In genomic region chr5:31774779-31775178, GRCh38 we compare ENCODE assay signal across 24 cellular contexts.
A peak's percentile ranks its signal among the peaks of the same experiment; 100 is the strongest.
DNase-seq lines count a peak whose midpoint lies in the region; ATAC-seq and TF ChIP-seq lines count a peak whose summit lies in the region.
"Had no signal": no experiment of that assay in that cellular context is flagged by ENCODE, and none has a peak within 500 bp of the region (broad histone marks: within the 10 kb centered on the region; RNA-seq: fewer than 3 reads in every experiment).

No MANE protein-coding gene starts in this region.

- no peaks in the 10 kb centered on the region for H3K27me3 Mint-ChIP-seq in activated T-helper 1 cell treated with anti-CD3 and anti-CD28 coated beads, Interleukin-12 subunit alpha, Interleukin-12 subunit beta, Interleukin-2, Interleukin-4 antibody, amounts not matched to agents 30 ng/mL and 10 ng/mL and 1 ng/mL, durations not matched to agents 14 hours and 24 hours and 36 hours (ENCODE audit: insufficient read depth)
- H3K27me3 Mint-ChIP-seq in activated CD4-positive, alpha-beta T cell treated with anti-CD3 and anti-CD28 coated beads, Interleukin-2, amount 10 ng/mL, durations not matched to agents 7 days and 5 days, result no peaks in the 10 kb centered on the region
- H3K27me3 Mint-ChIP-seq in CD14-positive monocyte (ENCODE audit: low read depth in 3 of 3), result peaks cover 0 to 4% (median 0%) of the 10 kb centered on the region in 3 donors
- H3K27me3 Mint-ChIP-seq: activated CD4-positive, alpha-beta memory T cell treated with anti-CD3 and anti-CD28 coated beads, Interleukin-2, amount 10 ng/mL, durations not matched to agents 7 days and 5 days; dendritic cell treated with granulocyte-macrophage colony-stimulating factor and Interleukin-4, amounts not matched to agents 40 ng/mL and 50 ng/mL, for 4 days had no signal

- no peak overlapping the region for H3K4me3 Mint-ChIP-seq in activated T-helper 1 cell treated with anti-CD3 and anti-CD28 coated beads, Interleukin-12 subunit alpha, Interleukin-12 subunit beta, Interleukin-2, Interleukin-4 antibody, amounts not matched to agents 30 ng/mL and 10 ng/mL and 1 ng/mL, durations not matched to agents 14 hours and 24 hours and 36 hours
- no peak overlapping the region for H3K4me3 Mint-ChIP-seq in activated CD4-positive, alpha-beta T cell treated with anti-CD3 and anti-CD28 coated beads, Interleukin-2, amount 10 ng/mL, durations not matched to agents 7 days and 5 days
- no peak overlapping the region for H3K4me3 Mint-ChIP-seq in CD14-positive monocyte
- H3K4me3 Mint-ChIP-seq: activated CD4-positive, alpha-beta memory T cell treated with anti-CD3 and anti-CD28 coated beads, Interleukin-2, amount 10 ng/mL, durations not matched to agents 7 days and 5 days; CD8-positive, alpha-beta T cell; dendritic cell treated with granulocyte-macrophage colony-stimulating factor and Interleukin-4, amounts not matched to agents 40 ng/mL and 50 ng/mL, for 4 days; naive thymus-derived CD8-positive, alpha-beta T cell had no signal

- TF ChIP-seq CTCF in thoracic aorta (IDR thresholded peaks at IDR 0.05) (no peak), CD14-positive monocyte (IDR thresholded peaks at IDR 0.05) (no peak)

- ATAC-seq in left ventricle myocardium superior, result peak; percentile 65
- ATAC-seq in thoracic aorta (ENCODE audit: insufficient number of reproducible peaks, low FRiP score, low read depth), result peak; percentile 30
- ATAC-seq: activated CD4-positive, CD25-positive, alpha-beta regulatory T cell treated with anti-CD3 and anti-CD28 coated beads, Interleukin-2, amount 50 U/mL, for 24 hours; CD8-positive, alpha-beta T cell; naive thymus-derived CD8-positive, alpha-beta T cell; PC-3 had no signal

- no peak overlapping the region for H3K4me3 ChIP-seq in thoracic aorta
- H3K4me3 ChIP-seq: ovary, SJCRH30, thyroid gland had no signal

- intact Hi-C loops in left ventricle myocardium superior (cut with micrococcal nuclease), result no loop called here
- intact Hi-C loops in activated T-helper 1 cell treated with anti-CD3 and anti-CD28 coated beads, Interleukin-12 subunit alpha, Interleukin-12 subunit beta, Interleukin-2, Interleukin-4 antibody, amounts not matched to agents 30 ng/mL and 10 ng/mL and 1 ng/mL, durations not matched to agents 14 hours and 24 hours and 36 hours (cut with micrococcal nuclease), result no loop called here
- intact Hi-C loops in CD14-positive monocyte (cut with micrococcal nuclease), result no loop called here

- POLR2A ChIA-PET in activated CD4-positive, alpha-beta T cell treated with anti-CD3 and anti-CD28 coated beads, Interleukin-2, amount 10 ng/mL, durations not matched to agents 7 days and 5 days (lab: Charles Lee), result interaction anchor here (0.6 kb wide), 1 partner anchor 402 kb away, joined by 6 read pairs; no protein-coding TSS in a partner anchor

- peaks cover 0 to 21% of the 10 kb centered on the region in 2 donors for H3K4me1 ChIP-seq in thoracic aorta (ENCODE audit: control insufficient read depth in 1 of 2, low read depth in 2 of 2)
- H3K4me1 ChIP-seq: SJCRH30, thyroid gland had no signal

- H3K4me1 Mint-ChIP-seq in activated T-helper 1 cell treated with anti-CD3 and anti-CD28 coated beads, Interleukin-12 subunit alpha, Interleukin-12 subunit beta, Interleukin-2, Interleukin-4 antibody, amounts not matched to agents 30 ng/mL and 10 ng/mL and 1 ng/mL, durations not matched to agents 14 hours and 24 hours and 36 hours (ENCODE audit: low read depth), result no peaks in the 10 kb centered on the region
- H3K4me1 Mint-ChIP-seq in activated CD4-positive, alpha-beta T cell treated with anti-CD3 and anti-CD28 coated beads, Interleukin-2, amount 10 ng/mL, durations not matched to agents 7 days and 5 days, result no peaks in the 10 kb centered on the region
- peaks cover 10% of the 10 kb centered on the region for H3K4me1 Mint-ChIP-seq in CD14-positive monocyte

- no peaks in the 10 kb centered on the region for H3K9me3 ChIP-seq in thoracic aorta
- H3K9me3 ChIP-seq: ovary, SJCRH30, thyroid gland had no signal

- CTCF ChIA-PET in activated CD4-positive, alpha-beta T cell treated with anti-CD3 and anti-CD28 coated beads, Interleukin-2, amount 10 ng/mL, durations not matched to agents 7 days and 5 days (lab: Charles Lee), result interaction anchor here (0.6 kb wide), 1 partner anchor 9 kb away, joined by 3 read pairs; no protein-coding TSS in a partner anchor

- H3K36me3 ChIP-seq in thoracic aorta, result no peaks in the 10 kb centered on the region
- H3K36me3 ChIP-seq: ovary, SJCRH30, thyroid gland had no signal

- H3K27ac Mint-ChIP-seq in activated T-helper 1 cell treated with anti-CD3 and anti-CD28 coated beads, Interleukin-12 subunit alpha, Interleukin-12 subunit beta, Interleukin-2, Interleukin-4 antibody, amounts not matched to agents 30 ng/mL and 10 ng/mL and 1 ng/mL, durations not matched to agents 14 hours and 24 hours and 36 hours, result no peak overlapping the region
- no peak overlapping the region for H3K27ac Mint-ChIP-seq in activated CD4-positive, alpha-beta T cell treated with anti-CD3 and anti-CD28 coated beads, Interleukin-2, amount 10 ng/mL, durations not matched to agents 7 days and 5 days
- no peak overlapping the region for H3K27ac Mint-ChIP-seq in CD14-positive monocyte
- H3K27ac Mint-ChIP-seq: activated CD4-positive, alpha-beta memory T cell treated with anti-CD3 and anti-CD28 coated beads, Interleukin-2, amount 10 ng/mL, durations not matched to agents 7 days and 5 days; CD8-positive, alpha-beta T cell; dendritic cell treated with granulocyte-macrophage colony-stimulating factor and Interleukin-4, amounts not matched to agents 40 ng/mL and 50 ng/mL, for 4 days; naive thymus-derived CD8-positive, alpha-beta T cell had no signal

- H3K27me3 ChIP-seq in thoracic aorta (replicated peaks; ENCODE audit: insufficient read depth), result no peaks in the 10 kb centered on the region
- H3K27me3 ChIP-seq: ovary, thyroid gland had no signal

- no peaks in the 10 kb centered on the region for H3K9me3 Mint-ChIP-seq in activated T-helper 1 cell treated with anti-CD3 and anti-CD28 coated beads, Interleukin-12 subunit alpha, Interleukin-12 subunit beta, Interleukin-2, Interleukin-4 antibody, amounts not matched to agents 30 ng/mL and 10 ng/mL and 1 ng/mL, durations not matched to agents 14 hours and 24 hours and 36 hours
- H3K9me3 Mint-ChIP-seq in activated CD4-positive, alpha-beta T cell treated with anti-CD3 and anti-CD28 coated beads, Interleukin-2, amount 10 ng/mL, durations not matched to agents 7 days and 5 days, result no peaks in the 10 kb centered on the region
- peaks cover 17 to 39% (median 30%) of the 10 kb centered on the region in 7 donors for H3K9me3 Mint-ChIP-seq in CD14-positive monocyte
- H3K9me3 Mint-ChIP-seq: activated CD4-positive, alpha-beta memory T cell treated with anti-CD3 and anti-CD28 coated beads, Interleukin-2, amount 10 ng/mL, durations not matched to agents 7 days and 5 days; CD8-positive, alpha-beta T cell had no signal

- H3K36me3 Mint-ChIP-seq in activated T-helper 1 cell treated with anti-CD3 and anti-CD28 coated beads, Interleukin-12 subunit alpha, Interleukin-12 subunit beta, Interleukin-2, Interleukin-4 antibody, amounts not matched to agents 30 ng/mL and 10 ng/mL and 1 ng/mL, durations not matched to agents 14 hours and 24 hours and 36 hours (ENCODE audit: low read depth), result no peaks in the 10 kb centered on the region
- no peaks in the 10 kb centered on the region for H3K36me3 Mint-ChIP-seq in activated CD4-positive, alpha-beta T cell treated with anti-CD3 and anti-CD28 coated beads, Interleukin-2, amount 10 ng/mL, durations not matched to agents 7 days and 5 days (ENCODE audit: low read depth)
- no peaks in the 10 kb centered on the region for H3K36me3 Mint-ChIP-seq in CD14-positive monocyte
- H3K36me3 Mint-ChIP-seq: CD8-positive, alpha-beta T cell; naive thymus-derived CD8-positive, alpha-beta T cell had no signal

- DNase-seq in MV-4-11 (lab: John Stamatoyannopoulos, UW), result peak; percentile 87
- DNase-seq in caudate nucleus (lab: John Stamatoyannopoulos, UW), result no peak
- DNase-seq in left ventricle myocardium superior, result peak; percentile 31
- no peak for DNase-seq in thoracic aorta (ENCODE audit: low spot score)
- no peak for DNase-seq in activated T-helper 1 cell treated with anti-CD3 and anti-CD28 coated beads, Interleukin-12 subunit alpha, Interleukin-12 subunit beta, Interleukin-2, Interleukin-4 antibody, amounts not matched to agents 30 ng/mL and 10 ng/mL and 1 ng/mL, durations not matched to agents 14 hours and 24 hours and 36 hours (ENCODE audit: low spot score)
- no peak for DNase-seq in activated CD4-positive, alpha-beta T cell treated with anti-CD3 and anti-CD28 coated beads, Interleukin-2, amount 10 ng/mL, durations not matched to agents 7 days and 5 days
- no peak for DNase-seq in DMS53 (lab: John Stamatoyannopoulos, UW)
- DNase-seq in CD14-positive monocyte (ENCODE audit: low spot score), result no peak
- DNase-seq: activated CD4-positive, alpha-beta memory T cell treated with anti-CD3 and anti-CD28 coated beads, Interleukin-2, amount 10 ng/mL, durations not matched to agents 7 days and 5 days; activated naive CD4-positive, alpha-beta T cell treated with Interleukin-2 at 50 U/mL for 16 hours; activated T-cell treated with anti-CD3 and anti-CD28 coated beads for 4 hours; amniotic stem cell; CD8-positive, alpha-beta T cell; DMS 273 treated with DMSO at 0.1 percent for 48 hours; naive thymus-derived CD8-positive, alpha-beta T cell; NCI-H82; ovary; PC-3; SJCRH30; stimulated activated CD4-positive, alpha-beta T cell treated with anti-CD3 and anti-CD28 coated beads, Interleukin-4, amount 100 ng/mL, for 4 hours; stimulated activated naive CD4-positive, alpha-beta T cell; thyroid gland had no signal

- H3K27ac ChIP-seq in caudate nucleus (ENCODE audit: low read depth, low read length), result peak overlapping the region; percentile 37
- peak overlapping the region; percentile 36 to 38 for H3K27ac ChIP-seq in thoracic aorta
- H3K27ac ChIP-seq: ovary, SJCRH30, thyroid gland had no signal

Comparison
In these comparisons a context has a peak if more than half of its experiments do, and no peak if none do; other contexts are left out.
1. DNase-seq: peak in MV-4-11 (single experiment) and left ventricle myocardium superior (single experiment); none in caudate nucleus (0 of 61), thoracic aorta (single experiment), activated T-helper 1 cell treated with anti-CD3 and anti-CD28 coated beads, Interleukin-12 subunit alpha, Interleukin-12 subunit beta, Interleukin-2, Interleukin-4 antibody, amounts not matched to agents 30 ng/mL and 10 ng/mL and 1 ng/mL, durations not matched to agents 14 hours and 24 hours and 36 hours (single experiment), activated CD4-positive, alpha-beta T cell treated with anti-CD3 and anti-CD28 coated beads, Interleukin-2, amount 10 ng/mL, durations not matched to agents 7 days and 5 days (single experiment), DMS53 (single experiment) and CD14-positive monocyte (single experiment).